Comparison of ENCODE assay signal across 8 cellular contexts in genomic region chr16:19555186-19555937, GRCh38. TPM values are rescaled to one million over a fixed set of nuclear protein-coding genes. Genes with fewer than 3 reads are reported as not detected.
DNase-seq lines count a peak whose midpoint lies in the region; ATAC-seq, FAIRE-seq and TF ChIP-seq lines count a peak whose summit lies in the region.

A gene with protein sequence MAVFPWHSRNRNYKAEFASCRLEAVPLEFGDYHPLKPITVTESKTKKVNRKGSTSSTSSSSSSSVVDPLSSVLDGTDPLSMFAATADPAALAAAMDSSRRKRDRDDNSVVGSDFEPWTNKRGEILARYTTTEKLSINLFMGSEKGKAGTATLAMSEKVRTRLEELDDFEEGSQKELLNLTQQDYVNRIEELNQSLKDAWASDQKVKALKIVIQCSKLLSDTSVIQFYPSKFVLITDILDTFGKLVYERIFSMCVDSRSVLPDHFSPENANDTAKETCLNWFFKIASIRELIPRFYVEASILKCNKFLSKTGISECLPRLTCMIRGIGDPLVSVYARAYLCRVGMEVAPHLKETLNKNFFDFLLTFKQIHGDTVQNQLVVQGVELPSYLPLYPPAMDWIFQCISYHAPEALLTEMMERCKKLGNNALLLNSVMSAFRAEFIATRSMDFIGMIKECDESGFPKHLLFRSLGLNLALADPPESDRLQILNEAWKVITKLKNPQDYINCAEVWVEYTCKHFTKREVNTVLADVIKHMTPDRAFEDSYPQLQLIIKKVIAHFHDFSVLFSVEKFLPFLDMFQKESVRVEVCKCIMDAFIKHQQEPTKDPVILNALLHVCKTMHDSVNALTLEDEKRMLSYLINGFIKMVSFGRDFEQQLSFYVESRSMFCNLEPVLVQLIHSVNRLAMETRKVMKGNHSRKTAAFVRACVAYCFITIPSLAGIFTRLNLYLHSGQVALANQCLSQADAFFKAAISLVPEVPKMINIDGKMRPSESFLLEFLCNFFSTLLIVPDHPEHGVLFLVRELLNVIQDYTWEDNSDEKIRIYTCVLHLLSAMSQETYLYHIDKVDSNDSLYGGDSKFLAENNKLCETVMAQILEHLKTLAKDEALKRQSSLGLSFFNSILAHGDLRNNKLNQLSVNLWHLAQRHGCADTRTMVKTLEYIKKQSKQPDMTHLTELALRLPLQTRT (plus strand): TSS chr16:19555703. CDS start chr16:19555730, 27 bp downstream.

- TF ChIP-seq POLR2A in gastrocnemius medialis (IDR thresholded peaks at IDR 0.05), result peak; percentile 48 to 49

- H3K4me3 ChIP-seq in brain microvascular endothelial cell (ENCODE audit: low read depth, low read length), result peak within 1 kb of the TSS; percentile 94
- peak within 1 kb of the TSS; percentile 59 to 95 (median 64) for H3K4me3 ChIP-seq in gastrocnemius medialis

- no peaks in the 10 kb centered on the region for H3K9me3 ChIP-seq in gastrocnemius medialis

- H3K36me3 ChIP-seq in brain microvascular endothelial cell (replicated peaks) (no peaks in the 10 kb centered on the region), gastrocnemius medialis (no peaks in the 10 kb centered on the region)

- ATAC-seq in GM18520 (IDR thresholded peaks at IDR 0.05; ENCODE audit: unreplicated experiment) (peak; percentile 91), HG03064 (IDR thresholded peaks at IDR 0.05; ENCODE audit: low read depth, unreplicated experiment) (peak; percentile 94), gastrocnemius medialis (peak; percentile 95 to 98)

- intact Hi-C loops in gastrocnemius medialis (cut with DNase I; ENCODE audit: low total_unique reads), result loop anchor here (1.0 to 10.0 kb wide), 5 partner anchors 33 to 1349 kb away; partner anchors contain the start of genes COQ7, DCUN1D3, GDE1 and IQCK

- H3K27me3 ChIP-seq in brain microvascular endothelial cell (replicated peaks) (no peaks in the 10 kb centered on the region), gastrocnemius medialis (no peaks in the 10 kb centered on the region)

- TF ChIP-seq CTCF in brain microvascular endothelial cell (IDR thresholded peaks at IDR 0.05; ENCODE audit: low read depth, low read length, missing control alignments), result peak; percentile 82
- TF ChIP-seq CTCF in gastrocnemius medialis (IDR thresholded peaks at IDR 0.05 in 4 of 5, conservative IDR thresholded peaks at IDR 0.05 in 1 of 5), result peak; percentile 81 to 86 (median 82)

- DNase-seq in NCI-H2107 treated with DMSO at 0.1 percent for 48 hours (lab: John Stamatoyannopoulos, UW; ENCODE audit: unreplicated experiment) (peak; percentile 97), UCSD-AML1 (lab: John Stamatoyannopoulos, UW; ENCODE audit: unreplicated experiment) (peak; percentile 98), brain microvascular endothelial cell (peak; percentile 97), iPS DF 4.7 (ENCODE audit: extremely low read depth, low spot score) (peak; percentile 91), gastrocnemius medialis (peak; percentile 93 to 98)

- peak; percentile 94 for FAIRE-seq in A204.1 (lab: Jason Lieb, UNC)

- peaks cover 8 to 17% of the 10 kb centered on the region in 2 donors for H3K4me1 ChIP-seq in gastrocnemius medialis

- in situ Hi-C loops in brain microvascular endothelial cell (cut with HindIII; ENCODE audit: low pct_ligation_motif_present, low sequenced_read_pairs) (no loop called here), gastrocnemius medialis (cut with MboI; ENCODE audit: low sequenced_read_pairs in 4 of 4) (no loop called here)

- peak within 1 kb of the TSS; percentile 82 for H3K27ac ChIP-seq in brain microvascular endothelial cell
- H3K27ac ChIP-seq in gastrocnemius medialis, result peak within 1 kb of the TSS; percentile 91 to 95 (median 92)

RNA-seq across cellular contexts. Expression of the gene that starts here (rescaled TPM):
- 10 to 100 TPM; 16.9 to 29.1 (median 24.8) TPM for total RNA-seq in gastrocnemius medialis

Comparison
In these comparisons a context has a peak if more than half of its experiments do, and no peak if none do; other contexts are left out.
1. Peak in every context shown above with its lines: DNase-seq, ATAC-seq, H3K4me3 ChIP-seq and H3K27ac ChIP-seq.